Comparison of ENCODE assay signal across 1 cellular context in the genomic region with DNA sequence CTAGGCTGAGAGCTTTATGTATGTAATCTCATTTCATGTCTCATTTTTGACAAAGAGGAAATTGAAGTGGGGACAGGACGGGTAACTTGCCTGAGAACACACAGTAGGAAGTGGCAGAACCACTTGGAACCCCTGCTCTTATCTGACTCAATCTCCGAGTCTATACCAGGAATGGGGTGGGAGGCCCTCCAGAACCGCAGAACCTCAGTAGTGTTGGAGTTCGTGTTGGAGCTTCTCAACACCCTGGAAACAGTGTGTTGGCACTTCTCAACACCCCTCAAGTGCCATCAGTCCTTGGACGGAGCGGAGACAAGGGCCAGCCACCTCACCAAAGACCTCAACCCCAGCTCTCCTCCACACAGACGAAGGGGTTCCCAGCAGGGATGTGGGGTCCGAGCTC.
TF ChIP-seq lines count a peak whose summit lies in the region.

No MANE protein-coding gene starts in this region.

TF ChIP-seq in GM23338, 12 proteins besides CTCF, POLR2A, EP300 and RAD21 (continued from another document):
- TF ChIP-seq JUNB (IDR thresholded peaks at IDR 0.05; ENCODE audit: unreplicated experiment) (no peak), ZNF114 (CRISPR knock-in tag; IDR thresholded peaks at IDR 0.05) (no peak), NANOG (IDR thresholded peaks at IDR 0.05; ENCODE audit: borderline replicate concordance) (no peak), EZH2phosphoT487 (IDR thresholded peaks at IDR 0.05; ENCODE audit: unreplicated experiment) (no peak)
